12 cellular contexts compared by ENCODE assay signal in genomic region chr3:27596920-27597319, GRCh38.
DNase-seq lines count a peak whose midpoint lies in the region; ATAC-seq and TF ChIP-seq lines count a peak whose summit lies in the region.
"Had no signal": no experiment of that assay in that cellular context is flagged by ENCODE, and none has a peak within 500 bp of the region (broad histone marks: within the 10 kb centered on the region; RNA-seq: fewer than 3 reads in every experiment).

No MANE protein-coding gene starts in this region.

- no peak overlapping the region for H3K4me3 ChIP-seq in testis

- no peak for TF ChIP-seq POLR2A in testis (IDR thresholded peaks at IDR 0.05)

- no peaks in the 10 kb centered on the region for H3K27me3 ChIP-seq in testis

- intact Hi-C loops in testis (cut with DNase I; ENCODE audit: low total_unique reads), result no loop called here

- ATAC-seq in HG02610 (IDR thresholded peaks at IDR 0.05; ENCODE audit: unreplicated experiment) (peak; percentile 45), HG03571 (IDR thresholded peaks at IDR 0.05; ENCODE audit: unreplicated experiment) (no peak), GM18517 (IDR thresholded peaks at IDR 0.05; ENCODE audit: unreplicated experiment) (no peak)

- WGBS in testis, 2 donors, result 39 to 54% methylated on average over 1 of the region's 1 CpG

- no peaks in the 10 kb centered on the region for H3K36me3 ChIP-seq in testis (ENCODE audit: low read depth, missing control alignments)

- H3K4me1 ChIP-seq in testis, result peaks cover 24% of the 10 kb centered on the region

- no peak overlapping the region for H3K27ac ChIP-seq in testis
- H3K27ac ChIP-seq: epithelial cell of prostate had no signal

- no peaks in the 10 kb centered on the region for H3K9me3 ChIP-seq in testis

- TF ChIP-seq CTCF in testis (IDR thresholded peaks at IDR 0.05), result no peak

- DNase-seq in CD1c-positive myeloid dendritic cell (ENCODE audit: extremely low spot score) (peak; percentile 75), RPMI7951 (ENCODE audit: low read depth) (peak; percentile 64), kidney glomerular epithelial cell (lab: John Stamatoyannopoulos, UW) (peak; percentile 88), testis (no peak), epidermal melanocyte (ENCODE audit: insufficient read length, low spot score) (no peak)
- DNase-seq: activated naive CD8-positive, alpha-beta T cell treated with anti-CD3 and anti-CD28 coated beads, Interleukin-2, amount 50 U/mL, for 24 hours; naive B cell; NCI-H774 had no signal

Comparison
In these comparisons a context has a peak if more than half of its experiments do, and no peak if none do; other contexts are left out.
1. DNase-seq: peak in CD1c-positive myeloid dendritic cell (single experiment), RPMI7951 (single experiment) and kidney glomerular epithelial cell (single experiment); none in testis (single experiment) and epidermal melanocyte (single experiment).